ENCODE assay signal across 1 cellular context in the genomic region with DNA sequence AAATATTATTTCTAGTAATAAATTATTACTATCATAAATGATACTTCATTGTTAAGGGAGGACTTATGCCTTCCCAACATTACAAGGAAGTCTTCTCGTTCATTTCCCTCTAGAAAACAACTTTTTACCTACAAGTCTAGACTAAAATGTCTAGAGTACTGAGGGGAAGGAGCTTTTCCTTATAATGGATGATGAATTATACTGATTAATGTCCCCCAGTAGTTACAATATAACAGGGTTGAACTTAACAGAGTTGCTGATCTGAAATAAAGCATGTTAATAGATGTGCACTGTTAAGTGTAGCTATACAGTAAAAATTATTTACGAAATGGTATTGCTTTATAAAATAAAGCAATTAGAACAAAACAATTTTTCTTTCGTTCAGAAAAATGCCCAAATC.
TF ChIP-seq lines count a peak whose summit lies in the region.

No MANE protein-coding gene starts in this region.

TF ChIP-seq in HepG2, 621 proteins besides CTCF, POLR2A, EP300 and RAD21 (continued from another document):
- no peak for TF ChIP-seq SMYD3 (CRISPR knock-in tag; IDR thresholded peaks at IDR 0.05)
- no peak for TF ChIP-seq ZNF354B (CRISPR knock-in tag; IDR thresholded peaks at IDR 0.05)
- TF ChIP-seq HDAC1 (CRISPR knock-in tag; IDR thresholded peaks at IDR 0.05), result no peak
- TF ChIP-seq, protein P1, sequence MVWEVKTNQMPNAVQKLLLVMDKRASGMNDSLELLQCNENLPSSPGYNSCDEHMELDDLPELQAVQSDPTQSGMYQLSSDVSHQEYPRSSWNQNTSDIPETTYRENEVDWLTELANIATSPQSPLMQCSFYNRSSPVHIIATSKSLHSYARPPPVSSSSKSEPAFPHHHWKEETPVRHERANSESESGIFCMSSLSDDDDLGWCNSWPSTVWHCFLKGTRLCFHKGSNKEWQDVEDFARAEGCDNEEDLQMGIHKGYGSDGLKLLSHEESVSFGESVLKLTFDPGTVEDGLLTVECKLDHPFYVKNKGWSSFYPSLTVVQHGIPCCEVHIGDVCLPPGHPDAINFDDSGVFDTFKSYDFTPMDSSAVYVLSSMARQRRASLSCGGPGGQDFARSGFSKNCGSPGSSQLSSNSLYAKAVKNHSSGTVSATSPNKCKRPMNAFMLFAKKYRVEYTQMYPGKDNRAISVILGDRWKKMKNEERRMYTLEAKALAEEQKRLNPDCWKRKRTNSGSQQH (CRISPR knock-in tag; IDR thresholded peaks at IDR 0.05; ENCODE audit: low read depth), result no peak
- TF ChIP-seq JUNB (CRISPR knock-in tag; IDR thresholded peaks at IDR 0.05; ENCODE audit: borderline replicate concordance), result no peak
- no peak for TF ChIP-seq ADNP (CRISPR knock-in tag; IDR thresholded peaks at IDR 0.05)
- TF ChIP-seq, protein P2, sequence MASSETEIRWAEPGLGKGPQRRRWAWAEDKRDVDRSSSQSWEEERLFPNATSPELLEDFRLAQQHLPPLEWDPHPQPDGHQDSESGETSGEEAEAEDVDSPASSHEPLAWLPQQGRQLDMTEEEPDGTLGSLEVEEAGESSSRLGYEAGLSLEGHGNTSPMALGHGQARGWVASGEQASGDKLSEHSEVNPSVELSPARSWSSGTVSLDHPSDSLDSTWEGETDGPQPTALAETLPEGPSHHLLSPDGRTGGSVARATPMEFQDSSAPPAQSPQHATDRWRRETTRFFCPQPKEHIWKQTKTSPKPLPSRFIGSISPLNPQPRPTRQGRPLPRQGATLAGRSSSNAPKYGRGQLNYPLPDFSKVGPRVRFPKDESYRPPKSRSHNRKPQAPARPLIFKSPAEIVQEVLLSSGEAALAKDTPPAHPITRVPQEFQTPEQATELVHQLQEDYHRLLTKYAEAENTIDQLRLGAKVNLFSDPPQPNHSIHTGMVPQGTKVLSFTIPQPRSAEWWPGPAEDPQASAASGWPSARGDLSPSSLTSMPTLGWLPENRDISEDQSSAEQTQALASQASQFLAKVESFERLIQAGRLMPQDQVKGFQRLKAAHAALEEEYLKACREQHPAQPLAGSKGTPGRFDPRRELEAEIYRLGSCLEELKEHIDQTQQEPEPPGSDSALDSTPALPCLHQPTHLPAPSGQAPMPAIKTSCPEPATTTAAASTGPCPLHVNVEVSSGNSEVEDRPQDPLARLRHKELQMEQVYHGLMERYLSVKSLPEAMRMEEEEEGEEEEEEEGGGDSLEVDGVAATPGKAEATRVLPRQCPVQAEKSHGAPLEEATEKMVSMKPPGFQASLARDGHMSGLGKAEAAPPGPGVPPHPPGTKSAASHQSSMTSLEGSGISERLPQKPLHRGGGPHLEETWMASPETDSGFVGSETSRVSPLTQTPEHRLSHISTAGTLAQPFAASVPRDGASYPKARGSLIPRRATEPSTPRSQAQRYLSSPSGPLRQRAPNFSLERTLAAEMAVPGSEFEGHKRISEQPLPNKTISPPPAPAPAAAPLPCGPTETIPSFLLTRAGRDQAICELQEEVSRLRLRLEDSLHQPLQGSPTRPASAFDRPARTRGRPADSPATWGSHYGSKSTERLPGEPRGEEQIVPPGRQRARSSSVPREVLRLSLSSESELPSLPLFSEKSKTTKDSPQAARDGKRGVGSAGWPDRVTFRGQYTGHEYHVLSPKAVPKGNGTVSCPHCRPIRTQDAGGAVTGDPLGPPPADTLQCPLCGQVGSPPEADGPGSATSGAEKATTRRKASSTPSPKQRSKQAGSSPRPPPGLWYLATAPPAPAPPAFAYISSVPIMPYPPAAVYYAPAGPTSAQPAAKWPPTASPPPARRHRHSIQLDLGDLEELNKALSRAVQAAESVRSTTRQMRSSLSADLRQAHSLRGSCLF (CRISPR knock-in tag; IDR thresholded peaks at IDR 0.05; ENCODE audit: borderline replicate concordance), result no peak
- no peak for TF ChIP-seq PLRG1 (conservative IDR thresholded peaks at IDR 0.05)
- TF ChIP-seq ZFY (CRISPR knock-in tag; IDR thresholded peaks at IDR 0.05), result no peak
- no peak for TF ChIP-seq TAF15 (IDR thresholded peaks at IDR 0.05; ENCODE audit: low read depth, low read length, poor library complexity, severe bottlenecking)
- TF ChIP-seq, protein P3, sequence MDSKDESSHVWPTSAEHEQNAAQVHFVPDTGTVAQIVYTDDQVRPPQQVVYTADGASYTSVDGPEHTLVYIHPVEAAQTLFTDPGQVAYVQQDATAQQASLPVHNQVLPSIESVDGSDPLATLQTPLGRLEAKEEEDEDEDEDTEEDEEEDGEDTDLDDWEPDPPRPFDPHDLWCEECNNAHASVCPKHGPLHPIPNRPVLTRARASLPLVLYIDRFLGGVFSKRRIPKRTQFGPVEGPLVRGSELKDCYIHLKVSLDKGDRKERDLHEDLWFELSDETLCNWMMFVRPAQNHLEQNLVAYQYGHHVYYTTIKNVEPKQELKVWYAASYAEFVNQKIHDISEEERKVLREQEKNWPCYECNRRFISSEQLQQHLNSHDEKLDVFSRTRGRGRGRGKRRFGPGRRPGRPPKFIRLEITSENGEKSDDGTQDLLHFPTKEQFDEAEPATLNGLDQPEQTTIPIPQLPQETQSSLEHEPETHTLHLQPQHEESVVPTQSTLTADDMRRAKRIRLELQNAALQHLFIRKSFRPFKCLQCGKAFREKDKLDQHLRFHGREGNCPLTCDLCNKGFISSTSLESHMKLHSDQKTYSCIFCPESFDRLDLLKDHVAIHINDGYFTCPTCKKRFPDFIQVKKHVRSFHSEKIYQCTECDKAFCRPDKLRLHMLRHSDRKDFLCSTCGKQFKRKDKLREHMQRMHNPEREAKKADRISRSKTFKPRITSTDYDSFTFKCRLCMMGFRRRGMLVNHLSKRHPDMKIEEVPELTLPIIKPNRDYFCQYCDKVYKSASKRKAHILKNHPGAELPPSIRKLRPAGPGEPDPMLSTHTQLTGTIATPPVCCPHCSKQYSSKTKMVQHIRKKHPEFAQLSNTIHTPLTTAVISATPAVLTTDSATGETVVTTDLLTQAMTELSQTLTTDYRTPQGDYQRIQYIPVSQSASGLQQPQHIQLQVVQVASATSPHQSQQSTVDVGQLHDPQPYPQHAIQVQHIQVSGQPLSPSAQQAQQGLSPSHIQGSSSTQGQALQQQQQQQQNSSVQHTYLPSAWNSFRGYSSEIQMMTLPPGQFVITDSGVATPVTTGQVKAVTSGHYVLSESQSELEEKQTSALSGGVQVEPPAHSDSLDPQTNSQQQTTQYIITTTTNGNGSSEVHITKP (CRISPR knock-in tag; IDR thresholded peaks at IDR 0.05; ENCODE audit: low read depth), result no peak
- no peak for TF ChIP-seq SNRNP70 (IDR thresholded peaks at IDR 0.05; ENCODE audit: low read depth, low read length)
- no peak for TF ChIP-seq RCOR2 (CRISPR knock-in tag; IDR thresholded peaks at IDR 0.05)
- TF ChIP-seq ZNF12 (CRISPR knock-in tag; IDR thresholded peaks at IDR 0.05), result no peak
